19 cellular contexts compared by ENCODE assay signal in genomic region chr4:153591441-153591840, GRCh38.
DNase-seq lines count a peak whose midpoint lies in the region; ATAC-seq and TF ChIP-seq lines count a peak whose summit lies in the region.
"Had no signal": no experiment of that assay in that cellular context is flagged by ENCODE, and none has a peak within 500 bp of the region (broad histone marks: within the 10 kb centered on the region; RNA-seq: fewer than 3 reads in every experiment).

No MANE protein-coding gene starts in this region.

- TF ChIP-seq CTCF in foreskin fibroblast (IDR thresholded peaks at IDR 0.05; ENCODE audit: low read depth, low read length) (no peak), mucosa of descending colon (IDR thresholded peaks at IDR 0.05) (no peak)

- H3K9me3 Mint-ChIP-seq in activated T-cell treated with anti-CD3 and anti-CD28 coated beads, Interleukin-2, amount 50 U/mL, for 24 hours, result no peaks in the 10 kb centered on the region
- no peaks in the 10 kb centered on the region for H3K9me3 Mint-ChIP-seq in activated T-cell treated with anti-CD3 and anti-CD28 coated beads, Interleukin-2, amount 50 U/mL, for 4 hours
- no peaks in the 10 kb centered on the region for H3K9me3 Mint-ChIP-seq in stimulated activated effector memory CD8-positive, alpha-beta T cell treated with anti-CD3 and anti-CD28 coated beads, Interleukin-12 subunit alpha, Interleukin-12 subunit beta, amount 100 ng/mL, for 72 hours
- H3K9me3 Mint-ChIP-seq: CD14-positive monocyte; CD4-positive, alpha-beta T cell; CD8-positive, alpha-beta memory T cell; GM23338; H9 had no signal

- peak overlapping the region; percentile 37 for H3K27ac Mint-ChIP-seq in activated T-cell treated with anti-CD3 and anti-CD28 coated beads, Interleukin-2, amount 50 U/mL, for 24 hours
- no peak overlapping the region for H3K27ac Mint-ChIP-seq in stimulated activated effector memory CD8-positive, alpha-beta T cell treated with anti-CD3 and anti-CD28 coated beads, Interleukin-12 subunit alpha, Interleukin-12 subunit beta, amount 100 ng/mL, for 72 hours
- H3K27ac Mint-ChIP-seq: GM23338 had no signal

- no peaks in the 10 kb centered on the region for H3K27me3 Mint-ChIP-seq in activated T-cell treated with anti-CD3 and anti-CD28 coated beads, Interleukin-2, amount 50 U/mL, for 24 hours
- no peaks in the 10 kb centered on the region for H3K27me3 Mint-ChIP-seq in activated T-cell treated with anti-CD3 and anti-CD28 coated beads, Interleukin-2, amount 50 U/mL, for 4 hours (ENCODE audit: low read depth)
- H3K27me3 Mint-ChIP-seq: CD4-positive, alpha-beta T cell; CD8-positive, alpha-beta memory T cell had no signal

- ATAC-seq in activated T-cell treated with anti-CD3 and anti-CD28 coated beads, Interleukin-2, amount 50 U/mL, for 4 hours, result no peak
- ATAC-seq in stimulated activated effector memory CD8-positive, alpha-beta T cell treated with anti-CD3 and anti-CD28 coated beads, Interleukin-12 subunit alpha, Interleukin-12 subunit beta, amount 100 ng/mL, for 72 hours, result peak; percentile 19
- ATAC-seq in mucosa of descending colon, result no peak
- ATAC-seq: GM12878, GM23338, HCT116 had no signal

- no peaks in the 10 kb centered on the region for H3K4me1 ChIP-seq in mucosa of descending colon (ENCODE audit: low read depth)
- H3K4me1 ChIP-seq: BE2C; BLaER1 treated with 17β-estradiol and CSF1 and Interleukin-3, amounts not matched to agents 10 nM and 100 nM had no signal

- H3K4me3 ChIP-seq in foreskin fibroblast (ENCODE audit: low read depth in 1 of 2, low read length in 2 of 2) (no peak overlapping the region), mucosa of descending colon (no peak overlapping the region)
- H3K4me3 ChIP-seq: BLaER1 treated with 17β-estradiol and CSF1 and Interleukin-3, amounts not matched to agents 10 nM and 100 nM; GM12878; GM23338 had no signal

- intact Hi-C loops in mucosa of descending colon (cut with DNase I, micrococcal nuclease), result no loop called here

- no peaks in the 10 kb centered on the region for H3K9me3 ChIP-seq in mucosa of descending colon
- H3K9me3 ChIP-seq: BE2C; BLaER1 treated with 17β-estradiol and CSF1 and Interleukin-3, amounts not matched to agents 10 nM and 100 nM had no signal

- H3K36me3 ChIP-seq in mucosa of descending colon (ENCODE audit: low read depth), result no peaks in the 10 kb centered on the region
- H3K36me3 ChIP-seq: BE2C had no signal

- no peak overlapping the region for H3K4me3 Mint-ChIP-seq in activated T-cell treated with anti-CD3 and anti-CD28 coated beads, Interleukin-2, amount 50 U/mL, for 24 hours
- H3K4me3 Mint-ChIP-seq in activated T-cell treated with anti-CD3 and anti-CD28 coated beads, Interleukin-2, amount 50 U/mL, for 4 hours, result no peak overlapping the region
- H3K4me3 Mint-ChIP-seq in stimulated activated effector memory CD8-positive, alpha-beta T cell treated with anti-CD3 and anti-CD28 coated beads, Interleukin-12 subunit alpha, Interleukin-12 subunit beta, amount 100 ng/mL, for 72 hours, result no peak overlapping the region
- H3K4me3 Mint-ChIP-seq: CD14-positive monocyte; CD4-positive, alpha-beta T cell; CD8-positive, alpha-beta memory T cell; GM23338; H9 had no signal

- H3K4me1 Mint-ChIP-seq in activated T-cell treated with anti-CD3 and anti-CD28 coated beads, Interleukin-2, amount 50 U/mL, for 24 hours (ENCODE audit: low read depth), result peaks cover 26% of the 10 kb centered on the region
- H3K4me1 Mint-ChIP-seq in activated T-cell treated with anti-CD3 and anti-CD28 coated beads, Interleukin-2, amount 50 U/mL, for 4 hours (ENCODE audit: low read depth), result peaks cover 8% of the 10 kb centered on the region
- H3K4me1 Mint-ChIP-seq in stimulated activated effector memory CD8-positive, alpha-beta T cell treated with anti-CD3 and anti-CD28 coated beads, Interleukin-12 subunit alpha, Interleukin-12 subunit beta, amount 100 ng/mL, for 72 hours, result peaks cover 6% of the 10 kb centered on the region
- H3K4me1 Mint-ChIP-seq: CD14-positive monocyte had no signal

- H3K36me3 Mint-ChIP-seq in activated T-cell treated with anti-CD3 and anti-CD28 coated beads, Interleukin-2, amount 50 U/mL, for 24 hours (ENCODE audit: low read depth), result peaks cover 89% of the 10 kb centered on the region
- peaks cover 49% of the 10 kb centered on the region for H3K36me3 Mint-ChIP-seq in activated T-cell treated with anti-CD3 and anti-CD28 coated beads, Interleukin-2, amount 50 U/mL, for 4 hours (ENCODE audit: insufficient read depth)
- peaks cover 97% of the 10 kb centered on the region for H3K36me3 Mint-ChIP-seq in stimulated activated effector memory CD8-positive, alpha-beta T cell treated with anti-CD3 and anti-CD28 coated beads, Interleukin-12 subunit alpha, Interleukin-12 subunit beta, amount 100 ng/mL, for 72 hours

- DNase-seq in activated T-cell treated with anti-CD3 and anti-CD28 coated beads, Interleukin-2, amount 50 U/mL, for 24 hours, result no peak
- DNase-seq in activated T-cell treated with anti-CD3 and anti-CD28 coated beads, Interleukin-2, amount 50 U/mL, for 4 hours, result no peak
- DNase-seq in foreskin fibroblast (peak; percentile 3 to 18), mucosa of descending colon (no peak), midbrain (lab: John Stamatoyannopoulos, UW) (no peak)
- no peak for DNase-seq in stimulated activated effector memory CD8-positive, alpha-beta T cell treated with anti-CD3 and anti-CD28 coated beads, Interleukin-12 subunit alpha, Interleukin-12 subunit beta, amount 100 ng/mL, for 72 hours (ENCODE audit: low spot score in 2 of 2)
- DNase-seq: BE2C; CD4-positive, alpha-beta T cell; CD8-positive, alpha-beta memory T cell; DMS 273 treated with DMSO at 0.1 percent for 48 hours; DMS79; EL; GDM1; H9 had no signal

Comparison
In these comparisons a context has a peak if more than half of its experiments do, and no peak if none do; other contexts are left out.
1. DNase-seq: peak in foreskin fibroblast (2 of 2); none in activated T-cell treated with anti-CD3 and anti-CD28 coated beads, Interleukin-2, amount 50 U/mL, for 24 hours (single experiment), activated T-cell treated with anti-CD3 and anti-CD28 coated beads, Interleukin-2, amount 50 U/mL, for 4 hours (single experiment), stimulated activated effector memory CD8-positive, alpha-beta T cell treated with anti-CD3 and anti-CD28 coated beads, Interleukin-12 subunit alpha, Interleukin-12 subunit beta, amount 100 ng/mL, for 72 hours (0 of 2), mucosa of descending colon (0 of 3) and midbrain (single experiment).